Comparison of ENCODE assay signal across 23 cellular contexts in genomic region chr9:89632136-89633135, GRCh38. TPM values are rescaled to one million over a fixed set of nuclear protein-coding genes. Genes with fewer than 3 reads are reported as not detected.
A peak's percentile ranks its signal among the peaks of the same experiment; 100 is the strongest.
DNase-seq lines count a peak whose midpoint lies in the region; ATAC-seq and TF ChIP-seq lines count a peak whose summit lies in the region.
"Had no signal": no experiment of that assay in that cellular context is flagged by ENCODE, and none has a peak within 500 bp of the region (broad histone marks: within the 10 kb centered on the region; RNA-seq: fewer than 3 reads in every experiment).

No MANE protein-coding gene starts in this region.

- no peak overlapping the region for H3K4me3 ChIP-seq in body of pancreas
- H3K4me3 ChIP-seq in mesodermal cell (ENCODE audit: extremely low read depth, insufficient read depth, low read length, poor library complexity, severe bottlenecking): no peak overlapping the region
- no peak overlapping the region for H3K4me3 ChIP-seq in spleen
- H3K4me3 ChIP-seq: A549, BLaER1, GM23248, K562 had no signal

- CTCF ChIA-PET in WTC11 (lab: Charles Lee): no interaction called here

- peak overlapping the region; percentile 28 to 63 (median 48) for H3K27ac ChIP-seq in body of pancreas
- peak overlapping the region; percentile 23 for H3K27ac ChIP-seq in mesodermal cell (ENCODE audit: low read depth, low read length, severe bottlenecking)
- no peak overlapping the region for H3K27ac ChIP-seq in spleen
- H3K27ac ChIP-seq: A549, BLaER1, GM23248 had no signal

- H3K36me3 ChIP-seq in body of pancreas (replicated peaks in 1 of 2; ENCODE audit: insufficient read depth in 1 of 2, low read depth in 2 of 2): no peaks in the 10 kb centered on the region
- H3K36me3 ChIP-seq in mesodermal cell (ENCODE audit: control insufficient read depth, insufficient read depth, low read length): no peaks in the 10 kb centered on the region
- no peaks in the 10 kb centered on the region for H3K36me3 ChIP-seq in spleen
- H3K36me3 ChIP-seq: BLaER1 had no signal

- intact Hi-C loops in body of pancreas (cut with DNase I) (no loop called here), spleen (cut with DNase I; ENCODE audit: low total_unique reads) (no loop called here)

- POLR2A ChIA-PET in WTC11 (lab: Charles Lee): interaction anchor here (0.7 kb wide), 1 partner anchor 28 kb away, joined by 3 read pairs; the partner anchor contains the start of gene GADD45G

- no peak overlapping the region for H3K4me3 Mint-ChIP-seq in WTC11
- H3K4me3 Mint-ChIP-seq: CD4-positive, alpha-beta memory T cell had no signal

- H3K4me1 Mint-ChIP-seq in WTC11: no peaks in the 10 kb centered on the region
- H3K4me1 Mint-ChIP-seq: CD4-positive, alpha-beta memory T cell had no signal

- no peak for DNase-seq in body of pancreas
- DNase-seq in left lobe of liver (ENCODE audit: low spot score): peak; percentile 82
- DNase-seq in spleen: peak; percentile 46
- no peak for DNase-seq in WTC11 (ENCODE audit: low spot score)
- no peak for DNase-seq in GM13976 (ENCODE audit: low spot score)
- no peak for DNase-seq in A172 (ENCODE audit: low spot score)
- DNase-seq: Calu3; CD4-positive, alpha-beta memory T cell; GF-D8; NCI-H1417; NCI-H187; NCI-H2107; NCI-H510A treated with DMSO at 0.1 percent for 48 hours; NCI-H82; RPMI8226; SHP77 treated with DMSO at 0.1 percent for 48 hours had no signal

- no peaks in the 10 kb centered on the region for H3K9me3 Mint-ChIP-seq in WTC11
- H3K9me3 Mint-ChIP-seq: CD4-positive, alpha-beta memory T cell had no signal

- H3K27me3 Mint-ChIP-seq in WTC11 (ENCODE audit: low read depth): no peaks in the 10 kb centered on the region; the same call in 1 of the 2 replicates
- H3K27me3 Mint-ChIP-seq: CD4-positive, alpha-beta memory T cell had no signal

- H3K27me3 ChIP-seq in body of pancreas (no peaks in the 10 kb centered on the region), spleen (replicated peaks in 1 of 7) (peaks cover 0 to 1% (median 0%) of the 10 kb centered on the region in 7 donors)
- H3K27me3 ChIP-seq: BLaER1 had no signal

- TF ChIP-seq CTCF in body of pancreas (IDR thresholded peaks at IDR 0.05): no peak
- no peak for TF ChIP-seq CTCF in spleen (IDR thresholded peaks at IDR 0.05 in 8 of 11, conservative IDR thresholded peaks at IDR 0.05 in 3 of 11)
- no peak for TF ChIP-seq CTCF in WTC11 (IDR thresholded peaks at IDR 0.05)
- no peak for TF ChIP-seq CTCF in GM13976 (IDR thresholded peaks at IDR 0.05; ENCODE audit: borderline replicate concordance, control extremely low read depth, extremely low read depth, insufficient read depth, missing control alignments)

- WGBS in body of pancreas, 2 donors: 74 to 78% methylated on average over 10 to 15 of the region's 15 CpGs
- WGBS in mesodermal cell (ENCODE audit: insufficient coverage in 2 of 2), 2 experiments: 89 to 94% methylated on average over 14 of the region's 15 CpGs
- 90 to 91% (median 90%) methylated on average over 15 of the region's 15 CpGs for WGBS in spleen, 5 donors

- H3K27ac Mint-ChIP-seq in WTC11: no peak overlapping the region

- TF ChIP-seq POLR2A in body of pancreas (IDR thresholded peaks at IDR 0.05) (no peak), spleen (IDR thresholded peaks at IDR 0.05) (no peak)

- ATAC-seq in body of pancreas: peak; percentile 22
- peak; percentile 79 for ATAC-seq in left lobe of liver
- ATAC-seq in HG03139 (IDR thresholded peaks at IDR 0.05; ENCODE audit: unreplicated experiment): no peak
- ATAC-seq in WTC11: no peak
- ATAC-seq: A549, HCT116, K562 had no signal

- H3K36me3 Mint-ChIP-seq in WTC11: no peaks in the 10 kb centered on the region
- H3K36me3 Mint-ChIP-seq: CD4-positive, alpha-beta memory T cell had no signal

- H3K9me3 ChIP-seq in body of pancreas (no peaks in the 10 kb centered on the region), mesodermal cell (ENCODE audit: control insufficient read depth, low read length) (no peaks in the 10 kb centered on the region), spleen (no peaks in the 10 kb centered on the region)
- H3K9me3 ChIP-seq: A549, BLaER1 had no signal

- in situ Hi-C loops in GM13976 (cut with MboI; ENCODE audit: low sequenced_read_pairs, unreplicated experiment): no loop called here

- peaks cover 46% of the 10 kb centered on the region for H3K4me1 ChIP-seq in body of pancreas
- peaks cover 26% of the 10 kb centered on the region for H3K4me1 ChIP-seq in mesodermal cell (ENCODE audit: control insufficient read depth, insufficient read depth, low read length, poor library complexity, severe bottlenecking)
- no peaks in the 10 kb centered on the region for H3K4me1 ChIP-seq in spleen
- H3K4me1 ChIP-seq: A549, BLaER1 had no signal

TF ChIP-seq in WTC11, 78 proteins besides CTCF, POLR2A, EP300 and RAD21:
- TF ChIP-seq ETV6 (CRISPR knock-in tag; IDR thresholded peaks at IDR 0.05) (no peak), SOX15 (CRISPR knock-in tag; IDR thresholded peaks at IDR 0.05) (no peak)

RNA-seq across cellular contexts. Expression of gene GADD45G, which starts 27.6 kb away (rescaled TPM):
- total RNA-seq in body of pancreas: 10 to 100 TPM; 30.3 to 54.2 TPM
- total RNA-seq in left lobe of liver: 17.5 TPM
- polyA plus RNA-seq in mesodermal cell (2013, experiment 1 of 2): 3.5 TPM
- 5.6 TPM for polyA plus RNA-seq in mesodermal cell (2013, experiment 2 of 2)
- 1 to 10 TPM; 2.0 to 6.8 (median 2.6) TPM for total RNA-seq in spleen
- 10 to 100 TPM in 2 of 3 donors, 1 to 10 TPM in 1; 5.9 to 17.6 (median 16.9) TPM for polyA plus RNA-seq in spleen
- total RNA-seq in WTC11 (2021): 10.6 to 13.9 TPM (median 13.5 TPM) in 3 replicates
- 6.0 and 10.2 TPM in 2 replicates for total RNA-seq in A172 (2014; rRNA removed; shearing (Covaris generic))

Comparison
In these comparisons a context has a peak if more than half of its experiments do, and no peak if none do; other contexts are left out.
1. ATAC-seq: peak in body of pancreas (single experiment) and left lobe of liver (single experiment); none in HG03139 (single experiment) and WTC11 (single experiment).
2. DNase-seq: peak in left lobe of liver (single experiment) and spleen (single experiment); none in body of pancreas (0 of 4), WTC11 (single experiment), GM13976 (single experiment) and A172 (single experiment).
3. H3K27ac ChIP-seq: peak in body of pancreas (4 of 4) and mesodermal cell (single experiment); none in spleen (0 of 8).